In the genomic region with DNA sequence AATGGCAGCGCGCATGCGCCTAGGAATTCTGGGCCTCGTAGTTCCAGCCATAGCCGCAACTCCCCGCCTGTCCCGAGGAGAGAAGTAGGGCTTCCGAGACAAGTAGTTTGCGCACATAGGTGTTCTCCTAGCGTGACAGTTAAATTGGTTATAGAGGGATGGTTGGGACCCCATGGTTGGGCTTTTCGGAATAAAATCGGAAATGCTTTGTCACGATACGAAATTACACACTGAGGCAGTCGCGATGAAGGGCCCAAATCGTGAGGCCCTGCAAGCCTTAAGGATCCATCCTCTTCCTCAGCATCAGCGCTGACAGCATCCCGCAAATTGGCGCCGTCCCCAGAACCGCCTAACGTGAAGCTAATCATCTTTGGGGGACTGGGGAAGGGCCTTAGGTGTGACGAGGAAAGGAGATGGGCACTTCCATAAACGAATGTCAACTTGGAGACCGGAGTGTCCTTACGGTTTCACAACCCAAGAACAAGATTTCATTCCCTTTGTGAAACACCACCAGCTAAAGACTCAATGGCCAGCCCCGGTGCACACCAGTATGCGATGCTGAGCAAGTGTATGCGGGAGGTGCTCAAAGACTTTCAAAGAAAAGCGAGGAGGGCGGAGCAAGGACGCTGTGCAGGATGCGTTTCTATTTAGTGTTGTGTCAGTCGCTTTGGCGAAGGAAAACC, we compare ENCODE assay signal across 8 cellular contexts. TPM values are rescaled to one million over a fixed set of nuclear protein-coding genes. Genes with fewer than 3 reads are reported as not detected.
DNase-seq lines count a peak whose midpoint lies in the region; ATAC-seq and TF ChIP-seq lines count a peak whose summit lies in the region.

No MANE protein-coding gene starts in this region.

- H3K4me1 ChIP-seq in Panc1 (ENCODE audit: control insufficient read depth, insufficient read depth, low read length), result peaks cover 6% of the 10 kb centered on the region; the same call in 1 of the 2 replicates
- peaks cover 9 to 22% of the 10 kb centered on the region in 2 donors for H3K4me1 ChIP-seq in adrenal gland (replicated peaks in 1 of 2)
- H3K4me1 ChIP-seq in skeletal muscle satellite cell (ENCODE audit: control insufficient read depth, insufficient read depth, low read length), result peaks cover 20% of the 10 kb centered on the region

- DNase-seq in NCI-H526 (lab: John Stamatoyannopoulos, UW), result peak; percentile 37 to 50
- no peak for DNase-seq in NCI-H526 treated with DMSO at 0.1 percent for 48 hours (lab: John Stamatoyannopoulos, UW)
- no peak for DNase-seq in Panc1 (ENCODE audit: low read depth, low spot score)
- peak; percentile 31 to 69 (median 39) for DNase-seq in adrenal gland
- peak; percentile 51 to 61 for DNase-seq in hippocampal formation (lab: John Stamatoyannopoulos, UW)
- no peak for DNase-seq in retina
- no peak for DNase-seq in NCI-H1048 (lab: John Stamatoyannopoulos, UW)

- H3K9ac ChIP-seq in skeletal muscle satellite cell (ENCODE audit: low read depth, low read length), result peak overlapping the region; percentile 52

- WGBS in adrenal gland, 4 donors, result 1 to 2% (median 2%) methylated on average over 21 to 36 of the region's 36 CpGs

- H3K9me3 ChIP-seq in Panc1 (ENCODE audit: control insufficient read depth, insufficient read depth, low read depth, low read length) (no peaks in the 10 kb centered on the region), adrenal gland (replicated peaks in 1 of 3) (no peaks in the 10 kb centered on the region), skeletal muscle satellite cell (replicated peaks; ENCODE audit: low read length) (no peaks in the 10 kb centered on the region)

- H3K27me3 ChIP-seq in Panc1 (ENCODE audit: control insufficient read depth, insufficient read depth, low read length) (no peaks in the 10 kb centered on the region), adrenal gland (no peaks in the 10 kb centered on the region), skeletal muscle satellite cell (ENCODE audit: control insufficient read depth, insufficient read depth, low read length) (no peaks in the 10 kb centered on the region)

- intact Hi-C loops in Panc1 (cut with micrococcal nuclease; ENCODE audit: unreplicated experiment), result no loop called here
- intact Hi-C loops in adrenal gland (cut with DNase I), result loop anchor here in 1 of 2 donors (10.0 kb wide), 1 partner anchor 186 kb away; a partner anchor contains a TSS

- CTCF ChIA-PET in Panc1 (lab: Charles Lee), result no interaction called here

- no TSS peak for BruUV-seq in Panc1 (replicated peaks; lab: Mats Ljungman, UMichigan)

- TF ChIP-seq CTCF in Panc1 (IDR thresholded peaks at IDR 0.05) (no peak), adrenal gland (IDR thresholded peaks at IDR 0.05) (peak in 4 of 6 experiments; percentile 8 to 40 (median 26))

- ATAC-seq in Panc1, result peak; percentile 3

- POLR2A ChIA-PET in Panc1 (lab: Charles Lee), result no interaction called here

- H3K36me3 ChIP-seq in Panc1 (ENCODE audit: control insufficient read depth, insufficient read depth, low read length) (no peaks in the 10 kb centered on the region), adrenal gland (replicated peaks in 1 of 2) (no peaks in the 10 kb centered on the region), skeletal muscle satellite cell (ENCODE audit: insufficient read depth, low read length) (no peaks in the 10 kb centered on the region)

- in situ Hi-C loops in Panc1 (cut with HindIII; ENCODE audit: low pct_unique_long_range_greater_than_20kb, low sequenced_read_pairs), result no loop called here

- H3K27ac ChIP-seq in Panc1 (ENCODE audit: low read length) (peak overlapping the region; percentile 71; the same call in 1 of the 2 replicates), adrenal gland (peak overlapping the region in 2 of 5 donors; percentile 35 to 56)

- H3K4me3 ChIP-seq in Panc1 (ENCODE audit: low read depth in 2 of 2, low read length in 2 of 2) (peak overlapping the region; percentile 78 to 84), adrenal gland (peak overlapping the region; percentile 25 to 92 (median 77)), skeletal muscle satellite cell (ENCODE audit: low read length) (peak overlapping the region; percentile 75)

- H3K4me2 ChIP-seq in skeletal muscle satellite cell (ENCODE audit: low read length), result peak overlapping the region; percentile 92

- TF ChIP-seq POLR2A in adrenal gland (IDR thresholded peaks at IDR 0.05), result peak in 1 of 2 donors; percentile 3

RNA-seq across cellular contexts. Expression of a gene that starts 0.6 kb away (rescaled TPM):
- total RNA-seq in Panc1 (2021; ENCODE audit: unreplicated experiment) (17.2 TPM), adrenal gland (10 to 100 TPM; 14.9 to 46.6 (median 21.4) TPM)
- 7.4 TPM for polyA plus RNA-seq in Panc1 (2012; ENCODE audit: insufficient read length)
- 10 to 100 TPM in 1 of 3 donors, 1 to 10 TPM in 2; 3.8 to 10.5 (median 6.6) TPM for polyA plus RNA-seq in adrenal gland
- total RNA-seq in skeletal muscle satellite cell (2012; rRNA removed), result 4.6 and 4.8 TPM in 2 replicates

Comparison
In these comparisons a context has a peak if more than half of its experiments do, and no peak if none do; other contexts are left out.
1. DNase-seq: peak in NCI-H526 (2 of 2), adrenal gland (7 of 7) and hippocampal formation (2 of 2); none in NCI-H526 treated with DMSO at 0.1 percent for 48 hours (single experiment), Panc1 (single experiment), retina (single experiment) and NCI-H1048 (single experiment).
2. Peak in every context shown above with its lines, with median percentiles within 50 percentile points of each other: H3K4me3 ChIP-seq.